Comparison of ENCODE assay signal across 8 cellular contexts in genomic region chr14:61438860-61439765, GRCh38.
DNase-seq lines count a peak whose midpoint lies in the region; ATAC-seq and TF ChIP-seq lines count a peak whose summit lies in the region.

No MANE protein-coding gene starts in this region.

- H3K36me3 ChIP-seq in rectal smooth muscle tissue (ENCODE audit: control insufficient read depth, insufficient read depth, low read length) = no peaks in the 10 kb centered on the region

- H3K27ac ChIP-seq in rectal smooth muscle tissue (ENCODE audit: low read depth, low read length) = no peak overlapping the region

- no peaks in the 10 kb centered on the region for H3K9me3 Mint-ChIP-seq in activated T-helper 1 cell treated with anti-CD3 and anti-CD28 coated beads, Interleukin-12 subunit alpha, Interleukin-12 subunit beta, Interleukin-2, Interleukin-4 antibody, amounts not matched to agents 30 ng/mL and 10 ng/mL and 1 ng/mL, durations not matched to agents 14 hours and 24 hours and 36 hours

- H3K9ac ChIP-seq in rectal smooth muscle tissue (ENCODE audit: low read length) = no peak overlapping the region

- H3K4me1 Mint-ChIP-seq in activated T-helper 1 cell treated with anti-CD3 and anti-CD28 coated beads, Interleukin-12 subunit alpha, Interleukin-12 subunit beta, Interleukin-2, Interleukin-4 antibody, amounts not matched to agents 30 ng/mL and 10 ng/mL and 1 ng/mL, durations not matched to agents 14 hours and 24 hours and 36 hours (ENCODE audit: low read depth) = peaks cover 80% of the 10 kb centered on the region

- H3K27ac Mint-ChIP-seq in activated T-helper 1 cell treated with anti-CD3 and anti-CD28 coated beads, Interleukin-12 subunit alpha, Interleukin-12 subunit beta, Interleukin-2, Interleukin-4 antibody, amounts not matched to agents 30 ng/mL and 10 ng/mL and 1 ng/mL, durations not matched to agents 14 hours and 24 hours and 36 hours = peak overlapping the region; percentile 83

- H3K4me3 ChIP-seq in AG10803 (ENCODE audit: low read length) (no peak overlapping the region), rectal smooth muscle tissue (ENCODE audit: low read length) (peak overlapping the region; percentile 6)

- peaks cover 27% of the 10 kb centered on the region for H3K36me3 Mint-ChIP-seq in activated T-helper 1 cell treated with anti-CD3 and anti-CD28 coated beads, Interleukin-12 subunit alpha, Interleukin-12 subunit beta, Interleukin-2, Interleukin-4 antibody, amounts not matched to agents 30 ng/mL and 10 ng/mL and 1 ng/mL, durations not matched to agents 14 hours and 24 hours and 36 hours (ENCODE audit: low read depth)

- intact Hi-C loops in activated T-helper 1 cell treated with anti-CD3 and anti-CD28 coated beads, Interleukin-12 subunit alpha, Interleukin-12 subunit beta, Interleukin-2, Interleukin-4 antibody, amounts not matched to agents 30 ng/mL and 10 ng/mL and 1 ng/mL, durations not matched to agents 14 hours and 24 hours and 36 hours (cut with micrococcal nuclease) = loop anchor here (1.0 to 2.0 kb wide), 2 partner anchors 13 to 16 kb away; no protein-coding TSS in a partner anchor

- ATAC-seq in GM19452 (IDR thresholded peaks at IDR 0.05; ENCODE audit: unreplicated experiment) = peak; percentile 46
- no peak for ATAC-seq in GM18861 (IDR thresholded peaks at IDR 0.05; ENCODE audit: unreplicated experiment)

- TF ChIP-seq CTCF in AG10803 (conservative IDR thresholded peaks at IDR 0.05; ENCODE audit: low read length) = no peak

- no peaks in the 10 kb centered on the region for H3K27me3 Mint-ChIP-seq in activated T-helper 1 cell treated with anti-CD3 and anti-CD28 coated beads, Interleukin-12 subunit alpha, Interleukin-12 subunit beta, Interleukin-2, Interleukin-4 antibody, amounts not matched to agents 30 ng/mL and 10 ng/mL and 1 ng/mL, durations not matched to agents 14 hours and 24 hours and 36 hours (ENCODE audit: insufficient read depth)

- DNase-seq in AG10803 (ENCODE audit: low read depth) (peak; percentile 59), Kasumi-1 (lab: John Stamatoyannopoulos, UW) (peak; percentile 92), globus pallidus (ENCODE audit: low spot score) (peak; percentile 33), hypothalamus (lab: John Stamatoyannopoulos, UW) (no peak)
- DNase-seq in activated T-helper 1 cell treated with anti-CD3 and anti-CD28 coated beads, Interleukin-12 subunit alpha, Interleukin-12 subunit beta, Interleukin-2, Interleukin-4 antibody, amounts not matched to agents 30 ng/mL and 10 ng/mL and 1 ng/mL, durations not matched to agents 14 hours and 24 hours and 36 hours (ENCODE audit: low spot score) = no peak

- H3K4me3 Mint-ChIP-seq in activated T-helper 1 cell treated with anti-CD3 and anti-CD28 coated beads, Interleukin-12 subunit alpha, Interleukin-12 subunit beta, Interleukin-2, Interleukin-4 antibody, amounts not matched to agents 30 ng/mL and 10 ng/mL and 1 ng/mL, durations not matched to agents 14 hours and 24 hours and 36 hours = peak overlapping the region; percentile 78

- no peaks in the 10 kb centered on the region for H3K27me3 ChIP-seq in rectal smooth muscle tissue (ENCODE audit: control insufficient read depth, insufficient read depth, low read length)

- no peaks in the 10 kb centered on the region for H3K4me1 ChIP-seq in rectal smooth muscle tissue (ENCODE audit: control insufficient read depth, insufficient read depth, low read length)

Comparison
In these comparisons a context has a peak if more than half of its experiments do, and no peak if none do; other contexts are left out.
1. DNase-seq: peak in AG10803 (single experiment), Kasumi-1 (2 of 2) and globus pallidus (single experiment); none in activated T-helper 1 cell treated with anti-CD3 and anti-CD28 coated beads, Interleukin-12 subunit alpha, Interleukin-12 subunit beta, Interleukin-2, Interleukin-4 antibody, amounts not matched to agents 30 ng/mL and 10 ng/mL and 1 ng/mL, durations not matched to agents 14 hours and 24 hours and 36 hours (single experiment) and hypothalamus (0 of 51).